Comparison of ENCODE assay signal across 15 cellular contexts in the genomic region with DNA sequence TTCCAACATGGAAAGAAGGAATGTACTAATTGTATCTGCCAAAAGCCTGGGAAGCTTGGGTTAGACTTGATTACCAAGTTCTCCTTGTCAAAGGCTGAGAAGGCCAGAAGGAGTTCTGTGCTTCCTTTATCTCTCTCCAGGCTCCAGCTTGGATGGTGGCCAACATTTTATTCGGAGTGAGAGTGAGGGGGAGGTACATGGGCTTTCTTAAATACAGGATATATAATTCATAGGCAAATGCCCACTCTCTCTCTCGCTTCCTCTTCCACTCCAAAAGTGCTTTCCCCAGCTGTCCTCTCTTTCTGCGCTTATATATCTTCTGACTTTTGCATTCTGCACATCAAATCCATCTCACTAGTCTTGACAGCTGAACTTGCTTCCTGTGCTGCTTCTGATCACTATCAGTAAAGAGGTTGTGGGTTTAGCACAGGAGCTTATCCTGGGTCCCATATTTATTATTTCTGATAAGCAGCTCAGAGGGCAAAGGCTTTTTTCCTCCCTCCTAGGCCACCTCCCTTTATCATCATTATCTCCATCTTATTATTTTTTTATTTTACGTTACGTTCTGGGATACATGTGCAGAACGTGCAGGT.
"Had no signal": no experiment of that assay in that cellular context is flagged by ENCODE, and none has a peak within 500 bp of the region (broad histone marks: within the 10 kb centered on the region; RNA-seq: fewer than 3 reads in every experiment).

No MANE protein-coding gene starts in this region.

- H3K27me3 Mint-ChIP-seq: activated naive CD8-positive, alpha-beta T cell; naive thymus-derived CD4-positive, alpha-beta T cell had no signal

- H3K36me3 Mint-ChIP-seq: activated naive CD8-positive, alpha-beta T cell; naive thymus-derived CD4-positive, alpha-beta T cell; type B pancreatic cell had no signal

- H3K9me3 Mint-ChIP-seq: type B pancreatic cell had no signal

- H3K27ac ChIP-seq: breast epithelium, prostate gland, right lobe of liver, suprapubic skin had no signal

- H3K4me3 ChIP-seq: breast epithelium, lung, prostate gland, right lobe of liver, suprapubic skin had no signal

- H3K27me3 ChIP-seq: breast epithelium, right lobe of liver, suprapubic skin had no signal

- DNase-seq: activated CD4-positive, alpha-beta T cell treated with anti-CD3 and anti-CD28 coated beads, Interleukin-2, amount 50 U/mL, for 4 hours; activated CD4-positive, CD25-positive, alpha-beta regulatory T cell treated with anti-CD3 and anti-CD28 coated beads, Interleukin-2, amount 50 U/mL, for 72 hours; activated effector memory CD4-positive, alpha-beta T cell treated with anti-CD3 and anti-CD28 coated beads, Interleukin-2, amount 50 U/mL, for 16 hours; activated T-cell treated with anti-CD3 and anti-CD28 coated beads, Interleukin-2, amount 50 U/mL, for 1 hour; endodermal cell; right lobe of liver; stimulated activated naive CD8-positive, alpha-beta T cell treated with anti-CD3 and anti-CD28 coated beads, Interleukin-15, Interleukin-2, amounts not matched to agents 100 U/mL and 50 U/mL, for 24 hours; T-helper 1 cell had no signal

- H3K27ac Mint-ChIP-seq: activated naive CD8-positive, alpha-beta T cell; endodermal cell; type B pancreatic cell had no signal

- H3K4me1 ChIP-seq: breast epithelium, prostate gland, right lobe of liver, suprapubic skin had no signal

- H3K4me3 Mint-ChIP-seq: activated naive CD8-positive, alpha-beta T cell; endodermal cell; type B pancreatic cell had no signal

- H3K36me3 ChIP-seq: breast epithelium, prostate gland, right lobe of liver, suprapubic skin had no signal

- ATAC-seq: naive thymus-derived CD4-positive, alpha-beta T cell; right lobe of liver; stimulated activated naive CD8-positive, alpha-beta T cell treated with anti-CD3 and anti-CD28 coated beads, Interleukin-15, Interleukin-2, amounts not matched to agents 100 U/mL and 50 U/mL, for 24 hours had no signal

- H3K9me3 ChIP-seq: breast epithelium, prostate gland, right lobe of liver, suprapubic skin had no signal
